Comparison of ENCODE assay signal across 1 cellular context in genomic region chr3:123750659-123751420, GRCh38.
A peak's percentile ranks its signal among the peaks of the same experiment; 100 is the strongest.
TF ChIP-seq lines count a peak whose summit lies in the region.

No MANE protein-coding gene starts in this region.

TF ChIP-seq in HepG2, 621 proteins besides CTCF, POLR2A, EP300 and RAD21 (continued from another document and continues in another):
- TF ChIP-seq ZBTB33 (CRISPR knock-in tag; IDR thresholded peaks at IDR 0.05) (0 out of 2 replicates have a peak, but pooled peaks have one; percentile 4), RARA (CRISPR knock-in tag; IDR thresholded peaks at IDR 0.05) (peak; percentile 84), BHLHE40 (IDR thresholded peaks at IDR 0.05; ENCODE audit: low read length) (no peak), ZNF282 (IDR thresholded peaks at IDR 0.05; ENCODE audit: partially characterized antibody) (no peak), SALL2 (CRISPR knock-in tag; IDR thresholded peaks at IDR 0.05) (no peak), ZNF709 (CRISPR knock-in tag; IDR thresholded peaks at IDR 0.05) (no peak), HOXA9 (CRISPR knock-in tag; IDR thresholded peaks at IDR 0.05; ENCODE audit: borderline replicate concordance) (no peak), ZNF207 (IDR thresholded peaks at IDR 0.05; ENCODE audit: borderline replicate concordance) (no peak), AKAP8 (CRISPR knock-in tag; IDR thresholded peaks at IDR 0.05) (no peak), ZUFSP (CRISPR knock-in tag; IDR thresholded peaks at IDR 0.05; ENCODE audit: borderline replicate concordance) (no peak), HIC2 (CRISPR knock-in tag; IDR thresholded peaks at IDR 0.05; ENCODE audit: low read depth) (peak; percentile 56; the same call in 1 of the 2 replicates), MAX (IDR thresholded peaks at IDR 0.05) (peak; percentile 75), ZNF329 (CRISPR knock-in tag; IDR thresholded peaks at IDR 0.05; ENCODE audit: low read depth) (no peak), ZNF672 (CRISPR knock-in tag; IDR thresholded peaks at IDR 0.05) (no peak), SMAD3 (CRISPR knock-in tag; IDR thresholded peaks at IDR 0.05) (peak; percentile 59; the same call in 1 of the 2 replicates), MXI1 (IDR thresholded peaks at IDR 0.05; ENCODE audit: borderline replicate concordance, low read depth, low read length) (no peak), TBP (CRISPR knock-in tag; IDR thresholded peaks at IDR 0.05) (no peak), KLF13 (CRISPR knock-in tag; IDR thresholded peaks at IDR 0.05) (no peak), ZNF451 (CRISPR knock-in tag; IDR thresholded peaks at IDR 0.05) (no peak), ZNF33A (CRISPR knock-in tag; IDR thresholded peaks at IDR 0.05; ENCODE audit: borderline replicate concordance) (no peak), ZNF773 (CRISPR knock-in tag; IDR thresholded peaks at IDR 0.05; ENCODE audit: borderline replicate concordance) (no peak), HNRNPH1 (optimal IDR thresholded peaks at IDR 0.05; ENCODE audit: low read depth, low read length) (no peak)
- TF ChIP-seq, protein P1, sequence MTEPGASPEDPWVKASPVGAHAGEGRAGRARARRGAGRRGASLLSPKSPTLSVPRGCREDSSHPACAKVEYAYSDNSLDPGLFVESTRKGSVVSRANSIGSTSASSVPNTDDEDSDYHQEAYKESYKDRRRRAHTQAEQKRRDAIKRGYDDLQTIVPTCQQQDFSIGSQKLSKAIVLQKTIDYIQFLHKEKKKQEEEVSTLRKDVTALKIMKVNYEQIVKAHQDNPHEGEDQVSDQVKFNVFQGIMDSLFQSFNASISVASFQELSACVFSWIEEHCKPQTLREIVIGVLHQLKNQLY (CRISPR knock-in tag; IDR thresholded peaks at IDR 0.05): no peak
- TF ChIP-seq, protein P2, sequence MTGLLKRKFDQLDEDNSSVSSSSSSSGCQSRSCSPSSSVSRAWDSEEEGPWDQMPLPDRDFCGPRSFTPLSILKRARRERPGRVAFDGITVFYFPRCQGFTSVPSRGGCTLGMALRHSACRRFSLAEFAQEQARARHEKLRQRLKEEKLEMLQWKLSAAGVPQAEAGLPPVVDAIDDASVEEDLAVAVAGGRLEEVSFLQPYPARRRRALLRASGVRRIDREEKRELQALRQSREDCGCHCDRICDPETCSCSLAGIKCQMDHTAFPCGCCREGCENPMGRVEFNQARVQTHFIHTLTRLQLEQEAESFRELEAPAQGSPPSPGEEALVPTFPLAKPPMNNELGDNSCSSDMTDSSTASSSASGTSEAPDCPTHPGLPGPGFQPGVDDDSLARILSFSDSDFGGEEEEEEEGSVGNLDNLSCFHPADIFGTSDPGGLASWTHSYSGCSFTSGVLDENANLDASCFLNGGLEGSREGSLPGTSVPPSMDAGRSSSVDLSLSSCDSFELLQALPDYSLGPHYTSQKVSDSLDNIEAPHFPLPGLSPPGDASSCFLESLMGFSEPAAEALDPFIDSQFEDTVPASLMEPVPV (CRISPR knock-in tag; IDR thresholded peaks at IDR 0.05): no peak
- TF ChIP-seq, protein P3, sequence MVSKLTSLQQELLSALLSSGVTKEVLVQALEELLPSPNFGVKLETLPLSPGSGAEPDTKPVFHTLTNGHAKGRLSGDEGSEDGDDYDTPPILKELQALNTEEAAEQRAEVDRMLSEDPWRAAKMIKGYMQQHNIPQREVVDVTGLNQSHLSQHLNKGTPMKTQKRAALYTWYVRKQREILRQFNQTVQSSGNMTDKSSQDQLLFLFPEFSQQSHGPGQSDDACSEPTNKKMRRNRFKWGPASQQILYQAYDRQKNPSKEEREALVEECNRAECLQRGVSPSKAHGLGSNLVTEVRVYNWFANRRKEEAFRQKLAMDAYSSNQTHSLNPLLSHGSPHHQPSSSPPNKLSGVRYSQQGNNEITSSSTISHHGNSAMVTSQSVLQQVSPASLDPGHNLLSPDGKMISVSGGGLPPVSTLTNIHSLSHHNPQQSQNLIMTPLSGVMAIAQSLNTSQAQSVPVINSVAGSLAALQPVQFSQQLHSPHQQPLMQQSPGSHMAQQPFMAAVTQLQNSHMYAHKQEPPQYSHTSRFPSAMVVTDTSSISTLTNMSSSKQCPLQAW (CRISPR knock-in tag; IDR thresholded peaks at IDR 0.05): peak; percentile 96
- TF ChIP-seq, protein P4, sequence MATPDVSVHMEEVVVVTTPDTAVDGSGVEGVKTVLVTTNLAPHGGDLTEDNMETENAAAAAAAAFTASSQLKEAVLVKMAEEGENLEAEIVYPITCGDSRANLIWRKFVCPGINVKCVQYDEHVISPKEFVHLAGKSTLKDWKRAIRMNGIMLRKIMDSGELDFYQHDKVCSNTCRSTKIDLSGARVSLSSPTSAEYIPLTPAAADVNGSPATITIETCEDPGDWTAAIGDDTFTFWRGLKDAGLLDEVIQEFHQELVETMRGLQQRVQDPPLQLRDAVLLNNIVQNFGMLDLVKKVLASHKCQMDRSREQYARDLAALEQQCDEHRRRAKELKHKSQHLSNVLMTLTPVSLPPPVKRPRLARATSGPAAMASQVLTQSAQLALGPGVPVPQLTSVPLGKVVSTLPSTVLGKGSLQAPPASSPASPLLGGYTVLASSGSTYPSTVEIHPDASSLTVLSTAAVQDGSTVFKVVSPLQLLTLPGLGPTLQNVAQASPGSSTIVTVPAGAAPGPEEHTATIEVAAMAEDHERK (CRISPR knock-in tag; IDR thresholded peaks at IDR 0.05; ENCODE audit: low read depth): no peak
- TF ChIP-seq, protein P5, sequence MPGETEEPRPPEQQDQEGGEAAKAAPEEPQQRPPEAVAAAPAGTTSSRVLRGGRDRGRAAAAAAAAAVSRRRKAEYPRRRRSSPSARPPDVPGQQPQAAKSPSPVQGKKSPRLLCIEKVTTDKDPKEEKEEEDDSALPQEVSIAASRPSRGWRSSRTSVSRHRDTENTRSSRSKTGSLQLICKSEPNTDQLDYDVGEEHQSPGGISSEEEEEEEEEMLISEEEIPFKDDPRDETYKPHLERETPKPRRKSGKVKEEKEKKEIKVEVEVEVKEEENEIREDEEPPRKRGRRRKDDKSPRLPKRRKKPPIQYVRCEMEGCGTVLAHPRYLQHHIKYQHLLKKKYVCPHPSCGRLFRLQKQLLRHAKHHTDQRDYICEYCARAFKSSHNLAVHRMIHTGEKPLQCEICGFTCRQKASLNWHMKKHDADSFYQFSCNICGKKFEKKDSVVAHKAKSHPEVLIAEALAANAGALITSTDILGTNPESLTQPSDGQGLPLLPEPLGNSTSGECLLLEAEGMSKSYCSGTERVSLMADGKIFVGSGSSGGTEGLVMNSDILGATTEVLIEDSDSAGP (CRISPR knock-in tag; IDR thresholded peaks at IDR 0.05; ENCODE audit: borderline replicate concordance): no peak
- TF ChIP-seq, protein P6, sequence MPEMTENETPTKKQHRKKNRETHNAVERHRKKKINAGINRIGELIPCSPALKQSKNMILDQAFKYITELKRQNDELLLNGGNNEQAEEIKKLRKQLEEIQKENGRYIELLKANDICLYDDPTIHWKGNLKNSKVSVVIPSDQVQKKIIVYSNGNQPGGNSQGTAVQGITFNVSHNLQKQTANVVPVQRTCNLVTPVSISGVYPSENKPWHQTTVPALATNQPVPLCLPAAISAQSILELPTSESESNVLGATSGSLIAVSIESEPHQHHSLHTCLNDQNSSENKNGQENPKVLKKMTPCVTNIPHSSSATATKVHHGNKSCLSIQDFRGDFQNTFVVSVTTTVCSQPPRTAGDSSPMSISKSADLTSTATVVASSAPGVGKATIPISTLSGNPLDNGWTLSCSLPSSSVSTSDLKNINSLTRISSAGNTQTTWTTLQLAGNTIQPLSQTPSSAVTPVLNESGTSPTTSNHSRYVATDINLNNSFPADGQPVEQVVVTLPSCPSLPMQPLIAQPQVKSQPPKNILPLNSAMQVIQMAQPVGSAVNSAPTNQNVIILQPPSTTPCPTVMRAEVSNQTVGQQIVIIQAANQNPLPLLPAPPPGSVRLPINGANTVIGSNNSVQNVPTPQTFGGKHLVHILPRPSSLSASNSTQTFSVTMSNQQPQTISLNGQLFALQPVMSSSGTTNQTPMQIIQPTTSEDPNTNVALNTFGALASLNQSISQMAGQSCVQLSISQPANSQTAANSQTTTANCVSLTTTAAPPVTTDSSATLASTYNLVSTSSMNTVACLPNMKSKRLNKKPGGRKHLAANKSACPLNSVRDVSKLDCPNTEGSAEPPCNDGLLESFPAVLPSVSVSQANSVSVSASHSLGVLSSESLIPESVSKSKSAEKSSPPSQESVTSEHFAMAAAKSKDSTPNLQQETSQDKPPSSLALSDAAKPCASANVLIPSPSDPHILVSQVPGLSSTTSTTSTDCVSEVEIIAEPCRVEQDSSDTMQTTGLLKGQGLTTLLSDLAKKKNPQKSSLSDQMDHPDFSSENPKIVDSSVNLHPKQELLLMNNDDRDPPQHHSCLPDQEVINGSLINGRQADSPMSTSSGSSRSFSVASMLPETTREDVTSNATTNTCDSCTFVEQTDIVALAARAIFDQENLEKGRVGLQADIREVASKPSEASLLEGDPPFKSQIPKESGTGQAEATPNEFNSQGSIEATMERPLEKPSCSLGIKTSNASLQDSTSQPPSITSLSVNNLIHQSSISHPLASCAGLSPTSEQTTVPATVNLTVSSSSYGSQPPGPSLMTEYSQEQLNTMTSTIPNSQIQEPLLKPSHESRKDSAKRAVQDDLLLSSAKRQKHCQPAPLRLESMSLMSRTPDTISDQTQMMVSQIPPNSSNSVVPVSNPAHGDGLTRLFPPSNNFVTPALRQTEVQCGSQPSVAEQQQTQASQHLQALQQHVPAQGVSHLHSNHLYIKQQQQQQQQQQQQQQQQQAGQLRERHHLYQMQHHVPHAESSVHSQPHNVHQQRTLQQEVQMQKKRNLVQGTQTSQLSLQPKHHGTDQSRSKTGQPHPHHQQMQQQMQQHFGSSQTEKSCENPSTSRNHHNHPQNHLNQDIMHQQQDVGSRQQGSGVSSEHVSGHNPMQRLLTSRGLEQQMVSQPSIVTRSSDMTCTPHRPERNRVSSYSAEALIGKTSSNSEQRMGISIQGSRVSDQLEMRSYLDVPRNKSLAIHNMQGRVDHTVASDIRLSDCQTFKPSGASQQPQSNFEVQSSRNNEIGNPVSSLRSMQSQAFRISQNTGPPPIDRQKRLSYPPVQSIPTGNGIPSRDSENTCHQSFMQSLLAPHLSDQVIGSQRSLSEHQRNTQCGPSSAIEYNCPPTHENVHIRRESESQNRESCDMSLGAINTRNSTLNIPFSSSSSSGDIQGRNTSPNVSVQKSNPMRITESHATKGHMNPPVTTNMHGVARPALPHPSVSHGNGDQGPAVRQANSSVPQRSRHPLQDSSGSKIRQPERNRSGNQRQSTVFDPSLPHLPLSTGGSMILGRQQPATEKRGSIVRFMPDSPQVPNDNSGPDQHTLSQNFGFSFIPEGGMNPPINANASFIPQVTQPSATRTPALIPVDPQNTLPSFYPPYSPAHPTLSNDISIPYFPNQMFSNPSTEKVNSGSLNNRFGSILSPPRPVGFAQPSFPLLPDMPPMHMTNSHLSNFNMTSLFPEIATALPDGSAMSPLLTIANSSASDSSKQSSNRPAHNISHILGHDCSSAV (CRISPR knock-in tag; IDR thresholded peaks at IDR 0.05; ENCODE audit: borderline replicate concordance): no peak
- TF ChIP-seq, protein P7, sequence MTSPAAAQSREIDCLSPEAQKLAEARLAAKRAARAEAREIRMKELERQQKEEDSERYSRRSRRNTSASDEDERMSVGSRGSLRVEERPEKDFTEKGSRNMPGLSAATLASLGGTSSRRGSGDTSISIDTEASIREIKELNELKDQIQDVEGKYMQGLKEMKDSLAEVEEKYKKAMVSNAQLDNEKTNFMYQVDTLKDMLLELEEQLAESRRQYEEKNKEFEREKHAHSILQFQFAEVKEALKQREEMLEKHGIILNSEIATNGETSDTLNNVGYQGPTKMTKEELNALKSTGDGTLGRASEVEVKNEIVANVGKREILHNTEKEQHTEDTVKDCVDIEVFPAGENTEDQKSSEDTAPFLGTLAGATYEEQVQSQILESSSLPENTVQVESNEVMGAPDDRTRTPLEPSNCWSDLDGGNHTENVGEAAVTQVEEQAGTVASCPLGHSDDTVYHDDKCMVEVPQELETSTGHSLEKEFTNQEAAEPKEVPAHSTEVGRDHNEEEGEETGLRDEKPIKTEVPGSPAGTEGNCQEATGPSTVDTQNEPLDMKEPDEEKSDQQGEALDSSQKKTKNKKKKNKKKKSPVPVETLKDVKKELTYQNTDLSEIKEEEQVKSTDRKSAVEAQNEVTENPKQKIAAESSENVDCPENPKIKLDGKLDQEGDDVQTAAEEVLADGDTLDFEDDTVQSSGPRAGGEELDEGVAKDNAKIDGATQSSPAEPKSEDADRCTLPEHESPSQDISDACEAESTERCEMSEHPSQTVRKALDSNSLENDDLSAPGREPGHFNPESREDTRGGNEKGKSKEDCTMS (CRISPR knock-in tag; conservative IDR thresholded peaks at IDR 0.05): no peak
